ENCODE assay signal across 6 cellular contexts in genomic region chr10:87592920-87593319, GRCh38.
DNase-seq lines count a peak whose midpoint lies in the region; ATAC-seq, FAIRE-seq and TF ChIP-seq lines count a peak whose summit lies in the region.
"Not testable (repeated sequence)": the region's sequence is repeated elsewhere in the genome, so short reads cannot be mapped to it uniquely, and the experiment has no call there.

No MANE protein-coding gene starts in this region.

- not testable (repeated sequence) for H3F3A ChIP-seq in GM23338 (replicated peaks; ENCODE audit: low read depth)

- not testable (repeated sequence) for BruUV-seq in HepG2 (replicated peaks; lab: Mats Ljungman, UMichigan)

- H3K9me3 ChIP-seq in esophagus squamous epithelium; HepG2 (ENCODE audit: low read length); lower lobe of right lung; tibial artery; uterus: not testable (repeated sequence)

- TF ChIP-seq CTCF in GM23338 (conservative IDR thresholded peaks at IDR 0.05; ENCODE audit: low read depth in 2 of 2); esophagus squamous epithelium (IDR thresholded peaks at IDR 0.05); HepG2 (CRISPR knock-in tag; IDR thresholded peaks at IDR 0.05); lower lobe of right lung (IDR thresholded peaks at IDR 0.05); tibial artery (IDR thresholded peaks at IDR 0.05); uterus (IDR thresholded peaks at IDR 0.05): not testable (repeated sequence)

- in situ Hi-C loops in HepG2 (cut with HindIII; ENCODE audit: extremely low pct_ligation_motif_present, low pct_unique_long_range_greater_than_20kb): not testable (repeated sequence)

- not testable (repeated sequence) for H3K9ac ChIP-seq in HepG2 (ENCODE audit: insufficient read depth, low read depth, low read length)

- H3K4me1 Mint-ChIP-seq in GM23338: not testable (repeated sequence)

- not testable (repeated sequence) for ATAC-seq in GM23338, HepG2, lower lobe of right lung

- H3K27me3 Mint-ChIP-seq in GM23338 (ENCODE audit: insufficient read depth, low read depth, poor library complexity): not testable (repeated sequence)

- H3K36me3 ChIP-seq in GM23338 (ENCODE audit: insufficient read depth); esophagus squamous epithelium; HepG2 (replicated peaks in 1 of 2; ENCODE audit: control insufficient read depth in 1 of 2, insufficient read depth in 2 of 2, low read length in 2 of 2); lower lobe of right lung; tibial artery; uterus: not testable (repeated sequence)

- not testable (repeated sequence) for H3K4me3 ChIP-seq in GM23338; esophagus squamous epithelium; HepG2 (replicated peaks in 1 of 3; ENCODE audit: insufficient read depth in 1 of 3, low read depth in 2 of 3, low read length in 3 of 3); lower lobe of right lung; tibial artery; uterus

- H3K36me3 Mint-ChIP-seq in GM23338 (ENCODE audit: low read depth): not testable (repeated sequence)

- TF ChIP-seq RAD21 in HepG2 (CRISPR knock-in tag; IDR thresholded peaks at IDR 0.05): not testable (repeated sequence)

- H3K9me2 ChIP-seq in GM23338 (ENCODE audit: insufficient read depth): peaks cover 12% of the 10 kb centered on the region

- DNase-seq in GM23338 (ENCODE audit: low spot score); esophagus squamous epithelium (lab: John Stamatoyannopoulos, UW); HepG2 (ENCODE audit: low spot score); lower lobe of right lung; tibial artery; uterus: not testable (repeated sequence)

- POLR2A ChIA-PET in HepG2 (lab: Yijun Ruan, JAX): not testable (repeated sequence)

- H3K4me2 ChIP-seq in GM23338; HepG2 (ENCODE audit: low read depth, low read length): not testable (repeated sequence)

- intact Hi-C loops in esophagus squamous epithelium (cut with DNase I); HepG2 (cut with micrococcal nuclease; ENCODE audit: unreplicated experiment); lower lobe of right lung (cut with DNase I); tibial artery (cut with DNase I; ENCODE audit: low total_unique reads); uterus (cut with DNase I; ENCODE audit: low total_unique reads): not testable (repeated sequence)

- H3K9me3 Mint-ChIP-seq in GM23338: not testable (repeated sequence)

- H3K79me2 ChIP-seq in GM23338 (replicated peaks; ENCODE audit: insufficient read depth); HepG2 (ENCODE audit: insufficient read depth, low read length): not testable (repeated sequence)

- 80 to 86% methylated on average over 4 of the region's 4 CpGs for WGBS in esophagus squamous epithelium, 2 donors
- WGBS in HepG2 (ENCODE audit: low lambda C conversion rate): 76% methylated on average over 4 of the region's 4 CpGs

- H4K20me1 ChIP-seq in GM23338 (replicated peaks; ENCODE audit: insufficient read depth); HepG2 (ENCODE audit: insufficient read depth, low read length): not testable (repeated sequence)

- H3K27ac ChIP-seq in GM23338 (ENCODE audit: low read depth); HepG2 (ENCODE audit: extremely low read length, insufficient read depth, low read length): not testable (repeated sequence)
- peak overlapping the region in 3 of 4 donors; percentile 31 to 61 (median 33) for H3K27ac ChIP-seq in esophagus squamous epithelium
- peak overlapping the region; percentile 37 for H3K27ac ChIP-seq in lower lobe of right lung
- peak overlapping the region; percentile 33 to 72 for H3K27ac ChIP-seq in tibial artery
- H3K27ac ChIP-seq in uterus: peak overlapping the region; percentile 41 to 50

- not testable (repeated sequence) for H3K4me3 Mint-ChIP-seq in GM23338

- not testable (repeated sequence) for TF ChIP-seq EP300 in HepG2 (IDR thresholded peaks at IDR 0.05; ENCODE audit: low read depth in 2 of 2, low read length in 2 of 2); HepG2 (CRISPR knock-in tag; IDR thresholded peaks at IDR 0.05; ENCODE audit: borderline replicate concordance)

- not testable (repeated sequence) for TF ChIP-seq POLR2A in esophagus squamous epithelium (IDR thresholded peaks at IDR 0.05); HepG2 (IDR thresholded peaks at IDR 0.05; ENCODE audit: insufficient read depth in 1 of 2, low read depth in 2 of 2, low read length in 2 of 2); uterus (IDR thresholded peaks at IDR 0.05)

- FAIRE-seq in HepG2 (lab: Jason Lieb, UNC): not testable (repeated sequence)

- peak overlapping the region; percentile 52; the same call in 1 of the 2 replicates for H2AFZ ChIP-seq in GM23338
- not testable (repeated sequence) for H2AFZ ChIP-seq in HepG2 (ENCODE audit: low read length)

- H3K4me1 ChIP-seq in GM23338 (ENCODE audit: insufficient read depth); uterus: not testable (repeated sequence)
- H3K4me1 ChIP-seq in esophagus squamous epithelium: peaks cover 0 to 37% (median 15%) of the 10 kb centered on the region in 3 donors
- H3K4me1 ChIP-seq in HepG2 (ENCODE audit: insufficient read depth, low read length): peaks cover 81% of the 10 kb centered on the region
- H3K4me1 ChIP-seq in lower lobe of right lung: peaks cover 26% of the 10 kb centered on the region
- H3K4me1 ChIP-seq in tibial artery: peaks cover 0 to 34% (median 21%) of the 10 kb centered on the region in 4 donors

- not testable (repeated sequence) for H3K27ac Mint-ChIP-seq in GM23338

- H3K27me3 ChIP-seq in GM23338 (ENCODE audit: insufficient read depth); esophagus squamous epithelium; HepG2 (ENCODE audit: control insufficient read depth in 1 of 2, insufficient read depth in 2 of 2, low read length in 2 of 2); lower lobe of right lung (ENCODE audit: low read depth); tibial artery; uterus: not testable (repeated sequence)

- CTCF ChIA-PET in HepG2 (lab: Yijun Ruan, JAX; ENCODE audit: low intra/inter-chr PET ratio, low total read pairs): not testable (repeated sequence)

TF ChIP-seq in HepG2, 621 proteins besides CTCF, POLR2A, EP300 and RAD21:
- TF ChIP-seq ZNF770 (CRISPR knock-in tag; IDR thresholded peaks at IDR 0.05): peak; percentile 90
